In the genomic region with DNA sequence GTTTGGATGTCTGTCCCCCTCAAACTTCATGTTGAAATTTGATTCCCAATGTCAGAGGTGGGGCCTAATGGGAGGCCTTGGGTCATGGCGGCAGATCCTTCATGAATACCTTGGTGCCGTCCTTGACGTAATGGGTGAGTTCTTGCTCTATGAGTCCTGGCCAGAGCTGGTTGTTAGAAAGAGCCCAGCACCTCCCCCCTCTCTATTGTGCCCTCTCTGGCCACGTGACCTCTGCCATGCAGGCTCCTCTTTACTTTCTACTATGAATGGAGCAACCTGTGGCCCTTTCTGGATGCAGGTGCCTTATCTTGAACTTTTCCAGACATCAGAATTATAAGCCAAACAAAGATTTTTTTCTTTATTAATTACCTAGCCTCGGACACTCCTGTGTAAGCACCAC, we compare ENCODE assay signal across 20 cellular contexts. TPM values are rescaled to one million over a fixed set of nuclear protein-coding genes. Genes with fewer than 3 reads are reported as not detected.
DNase-seq lines count a peak whose midpoint lies in the region; TF ChIP-seq lines count a peak whose summit lies in the region.
"Had no signal": no experiment of that assay in that cellular context is flagged by ENCODE, and none has a peak within 500 bp of the region (broad histone marks: within the 10 kb centered on the region; RNA-seq: fewer than 3 reads in every experiment).

No MANE protein-coding gene starts in this region.

- peaks cover 75% of the 10 kb centered on the region for H3K4me1 Mint-ChIP-seq in activated T-cell treated with anti-CD3 and anti-CD28 coated beads, Interleukin-2, amount 50 U/mL, for 24 hours (ENCODE audit: low read depth)
- H3K4me1 Mint-ChIP-seq in activated T-helper 2 cell treated with anti-CD3 and anti-CD28 coated beads, Interferon-gamma antibody, Interleukin-2, Interleukin-4, amounts not matched to agents 10 μg/mL and 5 μg/mL and 100 μg/mL, durations not matched to agents 14 hours and 24 hours and 36 hours (ENCODE audit: low read depth), result peaks cover 45% of the 10 kb centered on the region
- peaks cover 2% of the 10 kb centered on the region for H3K4me1 Mint-ChIP-seq in progenitor cell of endocrine pancreas (ENCODE audit: low read depth)

- no peak overlapping the region for H3K4me3 Mint-ChIP-seq in activated T-cell treated with anti-CD3 and anti-CD28 coated beads, Interleukin-2, amount 50 U/mL, for 24 hours
- no peak overlapping the region for H3K4me3 Mint-ChIP-seq in activated T-helper 2 cell treated with anti-CD3 and anti-CD28 coated beads, Interferon-gamma antibody, Interleukin-2, Interleukin-4, amounts not matched to agents 10 μg/mL and 5 μg/mL and 100 μg/mL, durations not matched to agents 14 hours and 24 hours and 36 hours (ENCODE audit: low read depth)
- H3K4me3 Mint-ChIP-seq in progenitor cell of endocrine pancreas (ENCODE audit: low read depth), result no peak overlapping the region

- H3K9me3 Mint-ChIP-seq in activated T-cell treated with anti-CD3 and anti-CD28 coated beads, Interleukin-2, amount 50 U/mL, for 24 hours, result no peaks in the 10 kb centered on the region
- H3K9me3 Mint-ChIP-seq in activated T-helper 2 cell treated with anti-CD3 and anti-CD28 coated beads, Interferon-gamma antibody, Interleukin-2, Interleukin-4, amounts not matched to agents 10 μg/mL and 5 μg/mL and 100 μg/mL, durations not matched to agents 14 hours and 24 hours and 36 hours, result no peaks in the 10 kb centered on the region
- H3K9me3 Mint-ChIP-seq in progenitor cell of endocrine pancreas (ENCODE audit: low read depth), result no peaks in the 10 kb centered on the region

- peak; percentile 26 for DNase-seq in activated T-cell treated with anti-CD3 and anti-CD28 coated beads, Interleukin-2, amount 50 U/mL, for 24 hours
- DNase-seq in activated T-cell treated with anti-CD3 and anti-CD28 coated beads for 4 hours (no peak), GM12864 (ENCODE audit: low read depth) (no peak), progenitor cell of endocrine pancreas (ENCODE audit: low spot score, unreplicated experiment) (no peak), GM03348 (ENCODE audit: low spot score) (no peak), NCI-H2107 (lab: John Stamatoyannopoulos, UW) (no peak)
- DNase-seq in activated T-helper 2 cell treated with anti-CD3 and anti-CD28 coated beads, Interferon-gamma antibody, Interleukin-2, Interleukin-4, amounts not matched to agents 10 μg/mL and 5 μg/mL and 100 μg/mL, durations not matched to agents 14 hours and 24 hours and 36 hours (ENCODE audit: low spot score), result no peak
- DNase-seq in stimulated activated CD8-positive, alpha-beta memory T cell treated with anti-CD3 and anti-CD28 coated beads, Interleukin-4, amount 100 ng/mL, for 48 hours, result no peak
- DNase-seq: ACHN; cortex of kidney; glutamatergic neuron; MG63; NCI-H1436; NCI-H510A; NK-92 treated with Interleukin-12 subunit alpha and Interleukin-12 subunit beta, amount 100 ng/mL, for 24 hours; retina; SJCRH30; stimulated activated CD4-positive, alpha-beta T cell treated with anti-CD3 and anti-CD28 coated beads, Interleukin-2, amount 100 ng/mL, for 48 hours; trophoblast cell had no signal

- intact Hi-C loops in activated T-helper 2 cell treated with anti-CD3 and anti-CD28 coated beads, Interferon-gamma antibody, Interleukin-2, Interleukin-4, amounts not matched to agents 10 μg/mL and 5 μg/mL and 100 μg/mL, durations not matched to agents 14 hours and 24 hours and 36 hours (cut with micrococcal nuclease), result no loop called here

- no peaks in the 10 kb centered on the region for H3K27me3 Mint-ChIP-seq in activated T-cell treated with anti-CD3 and anti-CD28 coated beads, Interleukin-2, amount 50 U/mL, for 24 hours
- H3K27me3 Mint-ChIP-seq in activated T-helper 2 cell treated with anti-CD3 and anti-CD28 coated beads, Interferon-gamma antibody, Interleukin-2, Interleukin-4, amounts not matched to agents 10 μg/mL and 5 μg/mL and 100 μg/mL, durations not matched to agents 14 hours and 24 hours and 36 hours (ENCODE audit: low read depth), result no peaks in the 10 kb centered on the region
- no peaks in the 10 kb centered on the region for H3K27me3 Mint-ChIP-seq in progenitor cell of endocrine pancreas

- H3K27ac Mint-ChIP-seq in activated T-cell treated with anti-CD3 and anti-CD28 coated beads, Interleukin-2, amount 50 U/mL, for 24 hours, result peak overlapping the region; percentile 82
- H3K27ac Mint-ChIP-seq in activated T-helper 2 cell treated with anti-CD3 and anti-CD28 coated beads, Interferon-gamma antibody, Interleukin-2, Interleukin-4, amounts not matched to agents 10 μg/mL and 5 μg/mL and 100 μg/mL, durations not matched to agents 14 hours and 24 hours and 36 hours, result peak overlapping the region; percentile 33
- H3K27ac Mint-ChIP-seq in progenitor cell of endocrine pancreas, result peak overlapping the region; percentile 49

- H3K36me3 Mint-ChIP-seq in activated T-cell treated with anti-CD3 and anti-CD28 coated beads, Interleukin-2, amount 50 U/mL, for 24 hours (ENCODE audit: low read depth), result peaks cover 81% of the 10 kb centered on the region
- peaks cover 70% of the 10 kb centered on the region for H3K36me3 Mint-ChIP-seq in activated T-helper 2 cell treated with anti-CD3 and anti-CD28 coated beads, Interferon-gamma antibody, Interleukin-2, Interleukin-4, amounts not matched to agents 10 μg/mL and 5 μg/mL and 100 μg/mL, durations not matched to agents 14 hours and 24 hours and 36 hours (ENCODE audit: low read depth)
- no peaks in the 10 kb centered on the region for H3K36me3 Mint-ChIP-seq in progenitor cell of endocrine pancreas (ENCODE audit: insufficient read depth)

- no peak for TF ChIP-seq CTCF in GM12864 (IDR thresholded peaks at IDR 0.05; ENCODE audit: low read depth, low read length, missing control alignments)
- TF ChIP-seq CTCF in progenitor cell of endocrine pancreas (IDR thresholded peaks at IDR 0.05; ENCODE audit: unreplicated experiment), result no peak

- H3K4me3 ChIP-seq in GM12864 (ENCODE audit: low read depth, low read length), result peak overlapping the region; percentile 55; the same call in 1 of the 2 replicates
- H3K4me3 ChIP-seq: BLaER1 treated with 17β-estradiol and CSF1 and Interleukin-3, amounts not matched to agents 10 nM and 100 nM; MG63; SJCRH30 had no signal

RNA-seq across cellular contexts. Expression of a gene that starts 40.7 kb away (rescaled TPM):
- total RNA-seq in activated T-helper 2 cell treated with anti-CD3 and anti-CD28 coated beads, Interferon-gamma antibody, Interleukin-2, Interleukin-4, amounts not matched to agents 10 μg/mL and 5 μg/mL and 100 μg/mL, durations not matched to agents 14 hours and 24 hours and 36 hours, result 358 and 359 TPM in 2 replicates
- 38.9 and 44.1 TPM in 2 replicates for total RNA-seq in progenitor cell of endocrine pancreas

RNA-seq across cellular contexts. Expression of a gene that starts 51.4 kb away (rescaled TPM):
- 22.3 and 23.7 TPM in 2 replicates for total RNA-seq in activated T-helper 2 cell treated with anti-CD3 and anti-CD28 coated beads, Interferon-gamma antibody, Interleukin-2, Interleukin-4, amounts not matched to agents 10 μg/mL and 5 μg/mL and 100 μg/mL, durations not matched to agents 14 hours and 24 hours and 36 hours
- 46.7 and 48.7 TPM in 2 replicates for total RNA-seq in progenitor cell of endocrine pancreas
